Comparison of ENCODE assay signal across 8 cellular contexts in genomic region chr16:66606000-66606751, GRCh38. TPM values are rescaled to one million over a fixed set of nuclear protein-coding genes. Genes with fewer than 3 reads are reported as not detected.
DNase-seq lines count a peak whose midpoint lies in the region; ATAC-seq and TF ChIP-seq lines count a peak whose summit lies in the region.

No MANE protein-coding gene starts in this region.

- peaks cover 27% of the 10 kb centered on the region in 2 donors for H3K27me3 Mint-ChIP-seq in stimulated activated naive B cell treated with anti-CD40 and anti-IgM and Interleukin-4, amounts not matched to agents 10 μg/mL and 1 μg/mL and 100 μg/mL, for 72 hours

- peak overlapping the region; percentile 79 for H3K9ac ChIP-seq in HCT116 (ENCODE audit: low read length)

- POLR2A ChIA-PET in HCT116 (lab: Charles Lee): no interaction called here

- H3K27ac Mint-ChIP-seq in stimulated activated naive B cell treated with anti-CD40 and anti-IgM and Interleukin-4, amounts not matched to agents 10 μg/mL and 1 μg/mL and 100 μg/mL, for 72 hours: peak overlapping the region; percentile 83

- TSS peak; percentile 50 for BruUV-seq in HCT116 (replicated peaks; lab: Mats Ljungman, UMichigan)

- H3K4me2 ChIP-seq in HCT116 (ENCODE audit: low read length): peak overlapping the region; percentile 89

- no peaks in the 10 kb centered on the region for H3K27me3 ChIP-seq in HCT116 (ENCODE audit: insufficient read depth, low read length)

- H3K9me3 Mint-ChIP-seq in stimulated activated naive B cell treated with anti-CD40 and anti-IgM and Interleukin-4, amounts not matched to agents 10 μg/mL and 1 μg/mL and 100 μg/mL, for 72 hours: peaks cover 0 to 6% of the 10 kb centered on the region in 2 donors

- H3K9me2 ChIP-seq in HCT116 (ENCODE audit: insufficient read depth): no peaks in the 10 kb centered on the region

- H3K4me3 ChIP-seq in HCT116 (replicated peaks in 1 of 2; ENCODE audit: low read depth in 1 of 2, low read length in 2 of 2): peak overlapping the region; percentile 62 to 75
- H3K4me3 ChIP-seq in fibroblast of the aortic adventitia (ENCODE audit: low read depth, low read length): peak overlapping the region; percentile 73

- H3K9me3 ChIP-seq in HCT116 (ENCODE audit: control insufficient read depth in 1 of 2, insufficient read depth in 1 of 2, low read depth in 1 of 2, low read length in 2 of 2): no peaks in the 10 kb centered on the region

- peak overlapping the region; percentile 66 to 81 for H3K4me3 Mint-ChIP-seq in stimulated activated naive B cell treated with anti-CD40 and anti-IgM and Interleukin-4, amounts not matched to agents 10 μg/mL and 1 μg/mL and 100 μg/mL, for 72 hours

- peak overlapping the region; percentile 70; the same call in 1 of the 2 replicates for H3K27ac ChIP-seq in HCT116 (ENCODE audit: low read depth, low read length)

- TF ChIP-seq CTCF in HCT116 (IDR thresholded peaks at IDR 0.05 in 2 of 3, conservative IDR thresholded peaks at IDR 0.05 in 1 of 3; ENCODE audit: borderline replicate concordance in 1 of 3, insufficient read depth in 1 of 3, low read depth in 2 of 3, low read length in 2 of 3) (no peak), fibroblast of the aortic adventitia (IDR thresholded peaks at IDR 0.05; ENCODE audit: insufficient read depth, low read length) (no peak)

- no peak for TF ChIP-seq RAD21 in HCT116 (IDR thresholded peaks at IDR 0.05; ENCODE audit: low read depth)

- H2AFZ ChIP-seq in HCT116 (ENCODE audit: low read depth, low read length, poor library complexity, severe bottlenecking): no peak overlapping the region

- peaks cover 4 to 12% of the 10 kb centered on the region in 2 experiments; a peak in 3 of 4 replicates for H3K36me3 ChIP-seq in HCT116 (ENCODE audit: control insufficient read depth in 1 of 2, insufficient read depth in 2 of 2, low read length in 2 of 2)

- H3K4me1 ChIP-seq in HCT116 (ENCODE audit: control insufficient read depth in 1 of 2, insufficient read depth in 2 of 2, low read length in 2 of 2): peaks cover 24 to 39% of the 10 kb centered on the region in 2 experiments

- TF ChIP-seq POLR2A in HCT116 (IDR thresholded peaks at IDR 0.05; ENCODE audit: borderline replicate concordance, extremely low read depth, insufficient read depth, insufficient read length): no peak

- no peak for ATAC-seq in HCT116
- ATAC-seq in stimulated activated naive B cell treated with anti-CD40 and anti-IgM and Interleukin-4, amounts not matched to agents 10 μg/mL and 1 μg/mL and 100 μg/mL, for 72 hours (replicated peaks): peak; percentile 59 to 60

- peaks cover 18 to 21% of the 10 kb centered on the region in 2 donors for H3K36me3 Mint-ChIP-seq in stimulated activated naive B cell treated with anti-CD40 and anti-IgM and Interleukin-4, amounts not matched to agents 10 μg/mL and 1 μg/mL and 100 μg/mL, for 72 hours

- intact Hi-C loops in HCT116 (cut with micrococcal nuclease): loop anchor here (5.0 kb wide), 1 partner anchor 199 kb away; no protein-coding TSS in a partner anchor

- CTCF ChIA-PET in HCT116 (lab: Charles Lee): no interaction called here

- H4K20me1 ChIP-seq in HCT116 (ENCODE audit: insufficient read depth): 0 out of 2 replicates have a peak, but pooled peaks cover 4% of the 10 kb centered on the region

- H3K79me2 ChIP-seq in HCT116 (ENCODE audit: insufficient read depth, low read length): peaks cover 8% of the 10 kb centered on the region; the same call in 1 of the 2 replicates

- H3K4me1 Mint-ChIP-seq in stimulated activated naive B cell treated with anti-CD40 and anti-IgM and Interleukin-4, amounts not matched to agents 10 μg/mL and 1 μg/mL and 100 μg/mL, for 72 hours: peaks cover 25 to 54% of the 10 kb centered on the region in 2 donors

- RAD21 ChIA-PET in HCT116 (lab: Charles Lee; ENCODE audit: low non-redundant PET in 1 of 2, low total read pairs in 2 of 2, uncharacterized antibody in 2 of 2, unreplicated experiment in 2 of 2): no interaction called here

- DNase-seq in NCI-H82 (lab: John Stamatoyannopoulos, UW): peak; percentile 35
- DNase-seq in NCI-H82 treated with DMSO at 0.1 percent for 48 hours (lab: John Stamatoyannopoulos, UW; ENCODE audit: unreplicated experiment): no peak
- DNase-seq in HCT116 (ENCODE audit: low read depth, low spot score): no peak
- peak; percentile 62 for DNase-seq in RKO (ENCODE audit: low spot score)
- no peak for DNase-seq in fibroblast of the aortic adventitia (ENCODE audit: low read depth)
- peak; percentile 49 for DNase-seq in stimulated activated naive B cell treated with anti-CD40 and anti-IgM and Interleukin-4, amounts not matched to agents 10 μg/mL and 1 μg/mL and 100 μg/mL, for 72 hours
- no peak for DNase-seq in stimulated activated naive CD4-positive, alpha-beta T cell treated with Interleukin-2 at 50 U/mL for 16 hours (lab: John Stamatoyannopoulos, UW)
- DNase-seq in DMS114 treated with DMSO at 0.1 percent for 48 hours (lab: John Stamatoyannopoulos, UW; ENCODE audit: unreplicated experiment): no peak

TF ChIP-seq in HCT116, 20 proteins besides CTCF, POLR2A, EP300 and RAD21:
- no peak for TF ChIP-seq MAX (IDR thresholded peaks at IDR 0.05)
- no peak for TF ChIP-seq FOSL1 (IDR thresholded peaks at IDR 0.05; ENCODE audit: low read depth)
- TF ChIP-seq CEBPB (IDR thresholded peaks at IDR 0.05; ENCODE audit: low read depth): no peak
- TF ChIP-seq REST (IDR thresholded peaks at IDR 0.05; ENCODE audit: low read depth): no peak
- TF ChIP-seq ATF3 (IDR thresholded peaks at IDR 0.05): no peak
- no peak for TF ChIP-seq SP1 (IDR thresholded peaks at IDR 0.05; ENCODE audit: low read depth)
- TF ChIP-seq ZFX (IDR thresholded peaks at IDR 0.05): no peak
- TF ChIP-seq ZNF274 (IDR thresholded peaks at IDR 0.05; ENCODE audit: low read depth, low read length): no peak
- no peak for TF ChIP-seq TCF7L2 (IDR thresholded peaks at IDR 0.05; ENCODE audit: borderline replicate concordance, extremely low read depth, insufficient read depth, insufficient read length)
- no peak for TF ChIP-seq EZH2phosphoT487 (IDR thresholded peaks at IDR 0.05; ENCODE audit: borderline replicate concordance)
- TF ChIP-seq CBX3 (IDR thresholded peaks at IDR 0.05; ENCODE audit: low read depth): no peak
- no peak for TF ChIP-seq SIN3A (IDR thresholded peaks at IDR 0.05; ENCODE audit: low read depth)

RNA-seq across cellular contexts. Expression of gene CMTM3, which starts 1.7 kb away (rescaled TPM):
- total RNA-seq in HCT116 (2021; ENCODE audit: unreplicated experiment) (12.8 TPM), fibroblast of the aortic adventitia (ENCODE audit: low replicate concordance) (7.4 and 17.8 TPM in 2 replicates)
- 9.8 and 11.8 TPM in 2 replicates for polyA plus RNA-seq in HCT116 (2012)

RNA-seq across cellular contexts. Expression of gene CMTM2, which starts 26.9 kb away (rescaled TPM):
- total RNA-seq in HCT116 (2021; ENCODE audit: unreplicated experiment): 0.42 TPM
- 0.15 and 0.16 TPM in 2 replicates for polyA plus RNA-seq in HCT116 (2012)
- not detected in 2 replicates for total RNA-seq in fibroblast of the aortic adventitia (ENCODE audit: low replicate concordance)

RNA-seq across cellular contexts. Expression of gene CMTM1, which starts 39.9 kb away (rescaled TPM):
- 5.2 TPM for total RNA-seq in HCT116 (2021; ENCODE audit: unreplicated experiment)
- 2.3 TPM in 2 replicates for polyA plus RNA-seq in HCT116 (2012)
- total RNA-seq in fibroblast of the aortic adventitia (ENCODE audit: low replicate concordance): 3.2 TPM in 1 of 2 replicates, not detected in the other

RNA-seq across cellular contexts. Expression of gene CKLF, which starts 53.8 kb away (rescaled TPM):
- total RNA-seq in HCT116 (2021; ENCODE audit: unreplicated experiment) (38.6 TPM), fibroblast of the aortic adventitia (ENCODE audit: low replicate concordance) (17.3 and 73.4 TPM in 2 replicates)
- 84.1 and 84.2 TPM in 2 replicates for polyA plus RNA-seq in HCT116 (2012)

RNA-seq across cellular contexts. Expression of gene TK2, which starts 56.3 kb away (rescaled TPM):
- 15.4 TPM for total RNA-seq in HCT116 (2021; ENCODE audit: unreplicated experiment)
- 14.7 and 16.9 TPM in 2 replicates for polyA plus RNA-seq in HCT116 (2012)
- 58.8 and 101 TPM in 2 replicates for total RNA-seq in fibroblast of the aortic adventitia (ENCODE audit: low replicate concordance)

Comparison
In these comparisons a context has a peak if more than half of its experiments do, and no peak if none do; other contexts are left out.
1. DNase-seq: peak in NCI-H82 (single experiment), RKO (single experiment) and stimulated activated naive B cell treated with anti-CD40 and anti-IgM and Interleukin-4, amounts not matched to agents 10 μg/mL and 1 μg/mL and 100 μg/mL, for 72 hours (single experiment); none in NCI-H82 treated with DMSO at 0.1 percent for 48 hours (single experiment), HCT116 (single experiment), fibroblast of the aortic adventitia (single experiment), stimulated activated naive CD4-positive, alpha-beta T cell treated with Interleukin-2 at 50 U/mL for 16 hours (single experiment) and DMS114 treated with DMSO at 0.1 percent for 48 hours (single experiment).